37 cellular contexts compared by ENCODE assay signal in the genomic region with DNA sequence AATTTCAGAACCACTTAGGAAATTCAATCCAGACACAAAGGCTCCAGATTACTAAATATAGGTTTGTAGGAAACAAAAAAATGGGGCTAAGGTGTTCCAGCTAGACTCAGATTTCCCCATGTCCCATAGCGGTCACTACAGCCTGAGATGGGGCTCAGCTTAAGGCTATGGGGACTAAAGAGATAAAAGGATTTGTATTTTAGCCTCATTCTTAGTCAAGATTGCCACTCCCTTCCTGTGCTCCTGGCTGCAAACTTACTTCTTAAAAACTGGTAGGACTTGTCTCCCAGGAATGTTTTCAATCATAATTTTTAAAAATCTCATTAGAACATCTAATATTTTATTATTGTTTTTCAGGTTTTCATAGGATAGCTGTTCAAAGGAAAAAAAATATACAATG.
"Had no signal": no experiment of that assay in that cellular context is flagged by ENCODE, and none has a peak within 500 bp of the region (broad histone marks: within the 10 kb centered on the region; RNA-seq: fewer than 3 reads in every experiment).

No MANE protein-coding gene starts in this region.

- H3K27ac Mint-ChIP-seq: activated B cell treated with CpG ODN at 0.5 μM for 24 hours; activated CD4-positive, alpha-beta memory T cell treated with anti-CD3 and anti-CD28 coated beads for 36 hours; activated naive CD4-positive, alpha-beta T cell treated with anti-CD3 and anti-CD28 coated beads for 36 hours; activated naive CD4-positive, alpha-beta T cell treated with anti-CD3 and anti-CD28 coated beads, Interleukin-2, amount 50 U/mL, for 72 hours; activated T-helper 1 cell treated with anti-CD3 and anti-CD28 coated beads, Interleukin-12 subunit alpha, Interleukin-12 subunit beta, Interleukin-2, Interleukin-4 antibody, amounts not matched to agents 30 ng/mL and 10 ng/mL and 1 ng/mL, durations not matched to agents 14 hours and 24 hours and 36 hours; T-helper 1 cell treated with Interleukin-12 subunit alpha and Interleukin-12 subunit beta and Interleukin-4 antibody, amounts not matched to agents 30 μg/mL and 1 μg/mL, for 36 hours; T-helper 2 cell treated with Interferon-gamma antibody and Interleukin-4, amounts not matched to agents 5 μg/mL and 100 μg/mL, for 36 hours had no signal

- DNase-seq: activated B cell treated with CpG ODN at 0.5 μM for 24 hours; activated CD4-positive, alpha-beta memory T cell treated with anti-CD3 and anti-CD28 coated beads for 36 hours; activated CD4-positive, alpha-beta T cell treated with anti-CD3 and anti-CD28 coated beads for 4 hours; activated CD4-positive, alpha-beta T cell treated with anti-CD3 and anti-CD28 coated beads, Interleukin-2, amount 50 U/mL, for 1 hour; activated CD4-positive, CD25-positive, alpha-beta regulatory T cell treated with anti-CD3 and anti-CD28 coated beads, Interleukin-2, amount 50 U/mL, for 72 hours; activated CD8-positive, alpha-beta memory T cell treated with anti-CD3 and anti-CD28 coated beads, Interleukin-2, amount 50 U/mL, for 4 hours; activated gamma-delta T cell treated with Interleukin-2 at 50 U/mL for 16 hours; activated naive CD4-positive, alpha-beta T cell treated with anti-CD3 and anti-CD28 coated beads for 36 hours; activated T-cell treated with anti-CD3 and anti-CD28 coated beads for 4 hours; activated T-cell treated with anti-CD3 and anti-CD28 coated beads, Interleukin-2, amount 50 U/mL, for 4 hours; adrenal gland; body of pancreas; caudate nucleus; cerebellar nuclear complex; KG1; MM.1S; MV-4-11; NCI-H1092; NCI-H1436 treated with DMSO at 0.1 percent for 48 hours; NCI-H187; NCI-H2029 treated with DMSO at 0.1 percent for 48 hours; NCI-H2107; NCI-H2171 treated with DMSO at 0.1 percent for 48 hours; NCI-H2227 treated with DMSO at 0.1 percent for 48 hours; NCI-H446; NCI-H524; NCI-H69; NK-92 treated with Interleukin-12 subunit alpha and Interleukin-12 subunit beta, amount 100 ng/mL, for 24 hours; Right ventricle myocardium superior; SJCRH30 had no signal

- H3K36me3 ChIP-seq: adrenal gland, breast epithelium, SJCRH30 had no signal

- H3K9me3 ChIP-seq: adrenal gland, body of pancreas, breast epithelium, SJCRH30 had no signal

- H3K4me1 ChIP-seq: adrenal gland, body of pancreas, breast epithelium, SJCRH30 had no signal

- H3K36me3 Mint-ChIP-seq: activated CD4-positive, alpha-beta memory T cell treated with anti-CD3 and anti-CD28 coated beads for 36 hours; activated naive CD4-positive, alpha-beta T cell treated with anti-CD3 and anti-CD28 coated beads, Interleukin-2, amount 50 U/mL, for 72 hours had no signal

- H3K4me3 ChIP-seq: adrenal gland, body of pancreas, breast epithelium, SJCRH30, SK-N-MC had no signal

- H3K27ac ChIP-seq: adrenal gland, body of pancreas, breast epithelium, SJCRH30, SK-N-MC had no signal

- ATAC-seq: activated naive CD4-positive, alpha-beta T cell treated with anti-CD3 and anti-CD28 coated beads, Interleukin-2, amount 50 U/mL, for 72 hours; activated T-cell treated with anti-CD3 and anti-CD28 coated beads, Interleukin-2, amount 50 U/mL, for 4 hours; body of pancreas had no signal

- H3K4me3 Mint-ChIP-seq: activated B cell treated with CpG ODN at 0.5 μM for 24 hours; activated CD4-positive, alpha-beta memory T cell treated with anti-CD3 and anti-CD28 coated beads for 36 hours; activated naive CD4-positive, alpha-beta T cell treated with anti-CD3 and anti-CD28 coated beads for 36 hours; activated T-cell treated with anti-CD3 and anti-CD28 coated beads, Interleukin-2, amount 50 U/mL, for 4 hours; activated T-helper 1 cell treated with anti-CD3 and anti-CD28 coated beads, Interleukin-12 subunit alpha, Interleukin-12 subunit beta, Interleukin-2, Interleukin-4 antibody, amounts not matched to agents 30 ng/mL and 10 ng/mL and 1 ng/mL, durations not matched to agents 14 hours and 24 hours and 36 hours; T-helper 1 cell treated with Interleukin-12 subunit alpha and Interleukin-12 subunit beta and Interleukin-4 antibody, amounts not matched to agents 30 μg/mL and 1 μg/mL, for 36 hours; T-helper 2 cell treated with Interferon-gamma antibody and Interleukin-4, amounts not matched to agents 5 μg/mL and 100 μg/mL, for 36 hours had no signal

- H3K27me3 ChIP-seq: adrenal gland, body of pancreas, breast epithelium had no signal

- H3K9me3 Mint-ChIP-seq: activated B cell treated with CpG ODN at 0.5 μM for 24 hours; activated CD4-positive, alpha-beta memory T cell treated with anti-CD3 and anti-CD28 coated beads for 36 hours; activated naive CD4-positive, alpha-beta T cell treated with anti-CD3 and anti-CD28 coated beads for 36 hours; activated naive CD4-positive, alpha-beta T cell treated with anti-CD3 and anti-CD28 coated beads, Interleukin-2, amount 50 U/mL, for 72 hours; activated T-cell treated with anti-CD3 and anti-CD28 coated beads, Interleukin-2, amount 50 U/mL, for 4 hours; activated T-helper 1 cell treated with anti-CD3 and anti-CD28 coated beads, Interleukin-12 subunit alpha, Interleukin-12 subunit beta, Interleukin-2, Interleukin-4 antibody, amounts not matched to agents 30 ng/mL and 10 ng/mL and 1 ng/mL, durations not matched to agents 14 hours and 24 hours and 36 hours; T-helper 1 cell treated with Interleukin-12 subunit alpha and Interleukin-12 subunit beta and Interleukin-4 antibody, amounts not matched to agents 30 μg/mL and 1 μg/mL, for 36 hours; T-helper 2 cell treated with Interferon-gamma antibody and Interleukin-4, amounts not matched to agents 5 μg/mL and 100 μg/mL, for 36 hours had no signal

- H3K4me1 Mint-ChIP-seq: activated B cell treated with CpG ODN at 0.5 μM for 24 hours had no signal

- FAIRE-seq: astrocyte had no signal
